15 cellular contexts compared by ENCODE assay signal in genomic region chrX:24428518-24428917, GRCh38. TPM values are rescaled to one million over a fixed set of nuclear protein-coding genes. Genes with fewer than 3 reads are reported as not detected.
DNase-seq lines count a peak whose midpoint lies in the region; TF ChIP-seq lines count a peak whose summit lies in the region.
"Had no signal": no experiment of that assay in that cellular context is flagged by ENCODE, and none has a peak within 500 bp of the region (broad histone marks: within the 10 kb centered on the region; RNA-seq: fewer than 3 reads in every experiment).

No MANE protein-coding gene starts in this region.

- no peaks in the 10 kb centered on the region for H3K36me3 ChIP-seq in rectal smooth muscle tissue (ENCODE audit: control insufficient read depth, insufficient read depth, low read length)
- H3K36me3 ChIP-seq in uterus = no peaks in the 10 kb centered on the region
- no peaks in the 10 kb centered on the region for H3K36me3 ChIP-seq in neuronal stem cell (replicated peaks in 1 of 2; ENCODE audit: control insufficient read depth in 2 of 2, insufficient read depth in 2 of 2, low read length in 2 of 2)
- H3K36me3 ChIP-seq: HAP-1 had no signal

- H2AK5ac ChIP-seq in neuronal stem cell (ENCODE audit: low read depth, low read length) = no peak overlapping the region

- H3K4me1 ChIP-seq in rectal smooth muscle tissue (ENCODE audit: control insufficient read depth, insufficient read depth, low read length) (peaks cover 21% of the 10 kb centered on the region), uterus (peaks cover 0 to 6% of the 10 kb centered on the region in 2 donors), neuronal stem cell (ENCODE audit: control insufficient read depth in 2 of 2, insufficient read depth in 1 of 2, low read depth in 1 of 2, low read length in 2 of 2) (no peaks in the 10 kb centered on the region)
- H3K4me1 ChIP-seq: Caco-2, HAP-1 had no signal

- H3K36me3 Mint-ChIP-seq in activated CD4-positive, alpha-beta memory T cell treated with anti-CD3 and anti-CD28 coated beads, Interleukin-2, amount 10 ng/mL, durations not matched to agents 7 days and 5 days (ENCODE audit: low read depth) = no peaks in the 10 kb centered on the region

- no peaks in the 10 kb centered on the region for H3K79me1 ChIP-seq in neuronal stem cell (ENCODE audit: low read depth, low read length)

- H3K18ac ChIP-seq in neuronal stem cell (ENCODE audit: low read length) = no peak overlapping the region

- H2BK120ac ChIP-seq in neuronal stem cell (ENCODE audit: low read depth, low read length) = no peak overlapping the region

- H3K27ac ChIP-seq in rectal smooth muscle tissue (ENCODE audit: low read depth, low read length) = peak overlapping the region; percentile 73
- peak overlapping the region; percentile 51 to 59 for H3K27ac ChIP-seq in uterus
- H3K27ac ChIP-seq in neuronal stem cell (replicated peaks; ENCODE audit: low read length) = no peak overlapping the region

- CTCF ChIA-PET in activated CD4-positive, alpha-beta memory T cell treated with anti-CD3 and anti-CD28 coated beads, Interleukin-2, amount 10 ng/mL, durations not matched to agents 7 days and 5 days (lab: Charles Lee) = no interaction called here

- H3K9me3 ChIP-seq in uterus (no peaks in the 10 kb centered on the region), neuronal stem cell (replicated peaks in 1 of 2; ENCODE audit: control insufficient read depth in 2 of 2, insufficient read depth in 1 of 2, low read depth in 1 of 2, low read length in 2 of 2) (no peaks in the 10 kb centered on the region)
- H3K9me3 ChIP-seq: Caco-2, HAP-1 had no signal

- no peaks in the 10 kb centered on the region for H3K27me3 ChIP-seq in rectal smooth muscle tissue (ENCODE audit: control insufficient read depth, insufficient read depth, low read length)
- H3K27me3 ChIP-seq in uterus = no peaks in the 10 kb centered on the region
- peaks cover 0 to 3% (median 0%) of the 10 kb centered on the region in 3 experiments for H3K27me3 ChIP-seq in neuronal stem cell (ENCODE audit: control insufficient read depth in 3 of 3, insufficient read depth in 3 of 3, low read depth in 1 of 3, low read length in 3 of 3)

- H2BK15ac ChIP-seq in neuronal stem cell (ENCODE audit: low read length) = no peak overlapping the region

- no peak overlapping the region for H2AFZ ChIP-seq in neuronal stem cell (ENCODE audit: low read length)

- H3K4me3 Mint-ChIP-seq in activated CD4-positive, alpha-beta memory T cell treated with anti-CD3 and anti-CD28 coated beads, Interleukin-2, amount 10 ng/mL, durations not matched to agents 7 days and 5 days = no peak overlapping the region
- H3K4me3 Mint-ChIP-seq: CD4-positive, alpha-beta T cell had no signal

- H4K8ac ChIP-seq in neuronal stem cell (ENCODE audit: low read depth, low read length) = no peak overlapping the region

- no peak overlapping the region for H2BK5ac ChIP-seq in neuronal stem cell (ENCODE audit: low read length)

- no peak overlapping the region for H2BK12ac ChIP-seq in neuronal stem cell (ENCODE audit: low read length)

- DNase-seq in NOMO-1 (lab: John Stamatoyannopoulos, UW; ENCODE audit: unreplicated experiment in 2 of 2) = peak; percentile 10 to 42
- DNase-seq in NOMO-1 treated with dmso at 0.1 percent for 144 hours (lab: John Stamatoyannopoulos, UW; ENCODE audit: unreplicated experiment) = no peak
- DNase-seq in dermis blood vessel endothelial cell = peak; percentile 53
- DNase-seq in uterus = no peak
- DNase-seq in neuronal stem cell (ENCODE audit: low spot score) = no peak
- no peak for DNase-seq in stimulated activated naive CD4-positive, alpha-beta T cell (lab: John Stamatoyannopoulos, UW)
- DNase-seq in activated CD4-positive, alpha-beta memory T cell treated with anti-CD3 and anti-CD28 coated beads, Interleukin-2, amount 10 ng/mL, durations not matched to agents 7 days and 5 days = no peak
- DNase-seq: 8988T; Caco-2; CD4-positive, alpha-beta T cell; MM.1S; NCI-H1694 treated with DMSO at 0.1 percent for 48 hours; NK-92 treated with Interleukin-12 subunit alpha and Interleukin-12 subunit beta, amount 100 ng/mL, for 24 hours had no signal

- no peaks in the 10 kb centered on the region for H3K4me1 Mint-ChIP-seq in activated CD4-positive, alpha-beta memory T cell treated with anti-CD3 and anti-CD28 coated beads, Interleukin-2, amount 10 ng/mL, durations not matched to agents 7 days and 5 days

- TF ChIP-seq CTCF in uterus (IDR thresholded peaks at IDR 0.05) = no peak

- H3K9me3 Mint-ChIP-seq in activated CD4-positive, alpha-beta memory T cell treated with anti-CD3 and anti-CD28 coated beads, Interleukin-2, amount 10 ng/mL, durations not matched to agents 7 days and 5 days = no peaks in the 10 kb centered on the region
- H3K9me3 Mint-ChIP-seq: CD4-positive, alpha-beta T cell had no signal

- no peaks in the 10 kb centered on the region for H3K27me3 Mint-ChIP-seq in activated CD4-positive, alpha-beta memory T cell treated with anti-CD3 and anti-CD28 coated beads, Interleukin-2, amount 10 ng/mL, durations not matched to agents 7 days and 5 days
- H3K27me3 Mint-ChIP-seq: CD4-positive, alpha-beta T cell had no signal

- WGBS in neuronal stem cell (ENCODE audit: extremely low coverage in 2 of 2, insufficient read length in 2 of 2, insufficient replicate concordance in 1 of 2), 2 donors = no CpG with 5 or more reads among the region's 4 CpGs

- no peak overlapping the region for H3K4me2 ChIP-seq in neuronal stem cell (ENCODE audit: insufficient read depth, low read length, poor library complexity, severe bottlenecking)

- POLR2A ChIA-PET in activated CD4-positive, alpha-beta memory T cell treated with anti-CD3 and anti-CD28 coated beads, Interleukin-2, amount 10 ng/mL, durations not matched to agents 7 days and 5 days (lab: Charles Lee) = no interaction called here

- H3K4me3 ChIP-seq in rectal smooth muscle tissue (ENCODE audit: low read length) (no peak overlapping the region), uterus (no peak overlapping the region), neuronal stem cell (ENCODE audit: low read length in 2 of 2) (no peak overlapping the region)
- H3K4me3 ChIP-seq: HAP-1 had no signal

- no peak overlapping the region for H3K23ac ChIP-seq in neuronal stem cell (ENCODE audit: low read depth, low read length, poor library complexity)

- H4K91ac ChIP-seq in neuronal stem cell (ENCODE audit: low read depth, low read length, poor library complexity) = no peak overlapping the region

- H3K9ac ChIP-seq in rectal smooth muscle tissue (ENCODE audit: low read length) (no peak overlapping the region), neuronal stem cell (ENCODE audit: low read depth, low read length, poor library complexity) (no peak overlapping the region)

- TF ChIP-seq POLR2A in uterus (IDR thresholded peaks at IDR 0.05) = no peak

- no peak overlapping the region for H3K14ac ChIP-seq in neuronal stem cell (ENCODE audit: low read length)

- intact Hi-C loops in uterus (cut with DNase I; ENCODE audit: low total_unique reads) = no loop called here

- no peak overlapping the region for H3K4ac ChIP-seq in neuronal stem cell (ENCODE audit: low read length)

- H3K27ac Mint-ChIP-seq in activated CD4-positive, alpha-beta memory T cell treated with anti-CD3 and anti-CD28 coated beads, Interleukin-2, amount 10 ng/mL, durations not matched to agents 7 days and 5 days = no peak overlapping the region
- H3K27ac Mint-ChIP-seq: CD4-positive, alpha-beta T cell had no signal

RNA-seq across cellular contexts. Expression of gene PDK3, which starts 36.6 kb away (rescaled TPM):
- total RNA-seq in dermis blood vessel endothelial cell (7.3 and 8.6 TPM in 2 replicates), uterus (10 to 100 TPM in 3 of 4 donors, 1 to 10 TPM in 1; 9.5 to 23.4 (median 17.7) TPM)
- 7.9 TPM for polyA plus RNA-seq in neuronal stem cell (2013, experiment 1 of 2)
- 8.0 TPM for polyA plus RNA-seq in neuronal stem cell (2013, experiment 2 of 2)
- total RNA-seq in activated CD4-positive, alpha-beta memory T cell treated with anti-CD3 and anti-CD28 coated beads, Interleukin-2, amount 10 ng/mL, durations not matched to agents 7 days and 5 days = 10 to 100 TPM; 28.0 to 29.0 TPM

Comparison
In these comparisons a context has a peak if more than half of its experiments do, and no peak if none do; other contexts are left out.
1. DNase-seq: peak in NOMO-1 (2 of 2) and dermis blood vessel endothelial cell (single experiment); none in NOMO-1 treated with dmso at 0.1 percent for 144 hours (single experiment), uterus (0 of 2), neuronal stem cell (single experiment), stimulated activated naive CD4-positive, alpha-beta T cell (0 of 6) and activated CD4-positive, alpha-beta memory T cell treated with anti-CD3 and anti-CD28 coated beads, Interleukin-2, amount 10 ng/mL, durations not matched to agents 7 days and 5 days (single experiment).